8 cellular contexts compared by ENCODE assay signal in genomic region chr21:43975469-43976098, GRCh38. TPM values are rescaled to one million over a fixed set of nuclear protein-coding genes. Genes with fewer than 3 reads are reported as not detected.
A peak's percentile ranks its signal among the peaks of the same experiment; 100 is the strongest.
DNase-seq lines count a peak whose midpoint lies in the region; ATAC-seq, FAIRE-seq and TF ChIP-seq lines count a peak whose summit lies in the region.

No MANE protein-coding gene starts in this region.

- POLR2A ChIA-PET in H1 (lab: Charles Lee; ENCODE audit: partially characterized antibody) = interaction anchor here (0.7 to 1.0 kb wide), 3 partner anchors 155 to 167 kb away, joined by 3 read pairs; no protein-coding TSS in a partner anchor

- H3K9ac ChIP-seq in H1 (replicated peaks in 1 of 4; ENCODE audit: extremely low read depth in 1 of 4, low read depth in 3 of 4, low read length in 3 of 4) (no peak overlapping the region), mesendoderm (ENCODE audit: low read length) (no peak overlapping the region)

- peak; percentile 89 to 90 for TF ChIP-seq RAD21 in H1 (IDR thresholded peaks at IDR 0.05 in 1 of 2, conservative IDR thresholded peaks at IDR 0.05 in 1 of 2; ENCODE audit: low read depth in 2 of 2, low read length in 2 of 2)

- H4K91ac ChIP-seq in H1 (replicated peaks; ENCODE audit: insufficient read length, low read length) = peak overlapping the region; percentile 62

- CTCF ChIA-PET in H1 (lab: Charles Lee; ENCODE audit: partially characterized antibody) = interaction anchor here (0.6 to 3.6 kb wide), 43 partner anchors 10 to 1154 kb away, joined by 3 to 35 read pairs (median 4); no protein-coding TSS in a partner anchor

- FAIRE-seq in H1 (lab: Jason Lieb, UNC) = no peak

- H3K27me3 ChIP-seq in H1 (replicated peaks in 1 of 4; ENCODE audit: control insufficient read depth in 3 of 4, extremely low read depth in 1 of 4, insufficient read depth in 3 of 4, low read length in 3 of 4) (no peaks in the 10 kb centered on the region), mesendoderm (ENCODE audit: insufficient read depth, low read length, poor library complexity) (no peaks in the 10 kb centered on the region)

- H3K36me3 ChIP-seq in H1 (ENCODE audit: control insufficient read depth in 2 of 4, insufficient read depth in 4 of 4, low read length in 3 of 4) (no peaks in the 10 kb centered on the region), mesendoderm (ENCODE audit: control insufficient read depth, insufficient read depth, low read length) (no peaks in the 10 kb centered on the region)

- ATAC-seq in HG02759 (IDR thresholded peaks at IDR 0.05; ENCODE audit: unreplicated experiment) = peak; percentile 56
- ATAC-seq in GM19467 (IDR thresholded peaks at IDR 0.05; ENCODE audit: unreplicated experiment) = no peak

- H3K23ac ChIP-seq in H1 (ENCODE audit: insufficient read length) (no peak overlapping the region), mesendoderm (ENCODE audit: low read length) (peak overlapping the region; percentile 38)

- H3K27ac ChIP-seq in H1 (ENCODE audit: low read depth, low read length) (no peak overlapping the region), mesendoderm (ENCODE audit: low read depth, low read length) (no peak overlapping the region)

- H2BK15ac ChIP-seq in H1 (ENCODE audit: low read length) (peak overlapping the region; percentile 84; the same call in 1 of the 2 replicates), mesendoderm (replicated peaks; ENCODE audit: low read depth) (no peak overlapping the region)

- H4K5ac ChIP-seq in H1 (ENCODE audit: insufficient read length, low read depth, low read length) = no peak overlapping the region
- H4K5ac ChIP-seq in mesendoderm (ENCODE audit: low read length) = no peak overlapping the region

- H3K4me3 ChIP-seq in H1 (ENCODE audit: extremely low read depth in 1 of 4, insufficient read depth in 2 of 4, low read depth in 3 of 4, low read length in 4 of 4) = peak overlapping the region in 2 of 4 experiments; percentile 11 to 56; a peak in 4 of 8 replicates
- no peak overlapping the region for H3K4me3 ChIP-seq in mesendoderm (ENCODE audit: low read length)

- H3K18ac ChIP-seq in H1 (ENCODE audit: extremely low read depth, low read length) = no peak overlapping the region; the same call in none of the 2 replicates
- no peak overlapping the region for H3K18ac ChIP-seq in mesendoderm (ENCODE audit: low read length)

- peak overlapping the region; percentile 0 to 79; a peak in 3 of 4 replicates for H3K4me2 ChIP-seq in H1 (ENCODE audit: insufficient read depth in 1 of 2, low read depth in 2 of 2, low read length in 2 of 2)
- H3K4me2 ChIP-seq in mesendoderm (ENCODE audit: low read length) = no peak overlapping the region

- 0 out of 2 replicates have a peak overlapping the region, but pooled peaks have one; percentile 52 for H2BK12ac ChIP-seq in H1 (ENCODE audit: low read depth, low read length)

- peaks cover 0 to 6% of the 10 kb centered on the region in 2 experiments for H4K20me1 ChIP-seq in H1 (replicated peaks in 1 of 2; ENCODE audit: control insufficient read depth in 1 of 2, insufficient read depth in 2 of 2, low read length in 2 of 2)

- TF ChIP-seq POLR2A in H1 (IDR thresholded peaks at IDR 0.05; ENCODE audit: control extremely low read depth in 1 of 2, low read depth in 2 of 2, low read length in 2 of 2) = no peak

- H3K23me2 ChIP-seq in H1 (ENCODE audit: low read depth, low read length) = peaks cover 7% of the 10 kb centered on the region; the same call in 1 of the 2 replicates

- H3K79me1 ChIP-seq in H1 (ENCODE audit: low read depth, low read length) (no peaks in the 10 kb centered on the region), mesendoderm (ENCODE audit: low read length) (no peaks in the 10 kb centered on the region)

- 17% methylated on average over 23 of the region's 24 CpGs; no CpG with 5 or more reads in 1 of the 2 experiments for WGBS in H1 (ENCODE audit: extremely low coverage in 1 of 2, insufficient coverage in 1 of 2, insufficient read length in 1 of 2, insufficient replicate concordance in 2 of 2, low coverage in 1 of 2, low lambda C conversion rate in 2 of 2, missing lambda C conversion rate in 1 of 2), 2 experiments
- WGBS in mesendoderm (ENCODE audit: extremely low coverage, insufficient coverage, low lambda C conversion rate) = no CpG with 5 or more reads among the region's 24 CpGs

- DNase-seq in CMK (ENCODE audit: low read depth) = peak; percentile 70
- DNase-seq in NCI-H748 (lab: John Stamatoyannopoulos, UW; ENCODE audit: unreplicated experiment) = peak; percentile 56
- DNase-seq in activated CD8-positive, alpha-beta memory T cell treated with anti-CD3 and anti-CD28 coated beads for 1 hour (ENCODE audit: extremely low read depth in 1 of 2, low read depth in 1 of 2) = peak; percentile 59 to 73
- peak in 1 of 2 experiments; percentile 94 for DNase-seq in H1 (ENCODE audit: low read depth in 1 of 2, low spot score in 2 of 2)
- DNase-seq in mesendoderm = peak; percentile 64
- peak; percentile 55 to 62 for DNase-seq in stimulated activated CD8-positive, alpha-beta memory T cell treated with anti-CD3 and anti-CD28 coated beads, Interleukin-2, amount 100 ng/mL, for 1 hour (ENCODE audit: low read depth in 2 of 2)

- H3K4me1 ChIP-seq in H1 (replicated peaks in 1 of 4; ENCODE audit: control insufficient read depth in 3 of 4, insufficient read depth in 4 of 4, low read length in 3 of 4) (no peaks in the 10 kb centered on the region; a peak in 1 of 7 replicates), mesendoderm (ENCODE audit: control insufficient read depth, low read depth, low read length) (no peaks in the 10 kb centered on the region)

- 0 out of 2 replicates have a peak overlapping the region, but pooled peaks have one; percentile 34 for H2BK20ac ChIP-seq in H1 (ENCODE audit: low read length)

- no peak overlapping the region for H3K14ac ChIP-seq in H1 (ENCODE audit: insufficient read length)

- 0 out of 2 replicates have a peak overlapping the region, but pooled peaks have one; percentile 8 for H2BK5ac ChIP-seq in H1 (ENCODE audit: low read depth, low read length)
- H2BK5ac ChIP-seq in mesendoderm (ENCODE audit: low read length) = no peak overlapping the region

- no peak overlapping the region for H3K56ac ChIP-seq in H1 (replicated peaks; ENCODE audit: insufficient read length, low read depth, low read length)
- H3K56ac ChIP-seq in mesendoderm (ENCODE audit: low read length) = peak overlapping the region; percentile 37

- H2BK120ac ChIP-seq in H1 (replicated peaks; ENCODE audit: low read depth, low read length) = no peak overlapping the region
- no peak overlapping the region for H2BK120ac ChIP-seq in mesendoderm (ENCODE audit: low read depth, low read length)

- H3K79me2 ChIP-seq in H1 (ENCODE audit: control insufficient read depth in 1 of 2, insufficient read depth in 2 of 2, low read length in 2 of 2) (no peaks in the 10 kb centered on the region), mesendoderm (ENCODE audit: control insufficient read depth, insufficient read depth, low read length) (no peaks in the 10 kb centered on the region)

- no peak for TF ChIP-seq EP300 in H1 (IDR thresholded peaks at IDR 0.05; ENCODE audit: borderline replicate concordance in 1 of 2, low read depth in 2 of 2, low read length in 2 of 2)

- H2AK5ac ChIP-seq in H1 (ENCODE audit: low read depth, low read length) = 0 out of 2 replicates have a peak overlapping the region, but pooled peaks have one; percentile 40
- no peak overlapping the region for H2AK5ac ChIP-seq in mesendoderm (ENCODE audit: low read length)

- H2AFZ ChIP-seq in H1 (ENCODE audit: low read length) = 0 out of 2 replicates have a peak overlapping the region, but pooled peaks have one; percentile 76

- peak; percentile 85 to 93 (median 87) for TF ChIP-seq CTCF in H1 (IDR thresholded peaks at IDR 0.05; ENCODE audit: control extremely low read depth in 1 of 3, insufficient read depth in 1 of 3, low read depth in 1 of 3, low read length in 3 of 3)

- H4K8ac ChIP-seq in H1 (ENCODE audit: extremely low read depth, insufficient read depth, low read length) (peak overlapping the region; percentile 36), mesendoderm (ENCODE audit: low read depth, low read length) (no peak overlapping the region)

- no peaks in the 10 kb centered on the region for H3K9me3 ChIP-seq in H1 (ENCODE audit: insufficient read depth in 2 of 2, low read depth in 1 of 2, low read length in 1 of 2)

- no peak overlapping the region for H3K4ac ChIP-seq in H1 (replicated peaks; ENCODE audit: insufficient read length, low read depth, low read length)
- no peak overlapping the region for H3K4ac ChIP-seq in mesendoderm (ENCODE audit: low read depth, low read length)

TF ChIP-seq in H1, 55 proteins besides CTCF, POLR2A, EP300 and RAD21:
- peak; percentile 45 for TF ChIP-seq ASH2L (IDR thresholded peaks at IDR 0.05; ENCODE audit: low read length)
- no peak for TF ChIP-seq PHF8 (conservative IDR thresholded peaks at IDR 0.05; ENCODE audit: low read depth, low read length)
- no peak for TF ChIP-seq RFX5 (IDR thresholded peaks at IDR 0.05; ENCODE audit: borderline replicate concordance, low read depth, low read length)
- TF ChIP-seq ATF3 (IDR thresholded peaks at IDR 0.05; ENCODE audit: insufficient read depth, low read depth, low read length) = 0 out of 2 replicates have a peak, but pooled peaks have one; percentile 13
- no peak for TF ChIP-seq BCL11A (IDR thresholded peaks at IDR 0.05; ENCODE audit: low read depth in 2 of 2, low read length in 2 of 2)
- TF ChIP-seq RNF2 (IDR thresholded peaks at IDR 0.05; ENCODE audit: borderline replicate concordance, low read depth, low read length, missing control alignments, poor library complexity, severe bottlenecking) = no peak
- TF ChIP-seq SUZ12 (IDR thresholded peaks at IDR 0.05; ENCODE audit: low read length) = no peak
- TF ChIP-seq HDAC2 (IDR thresholded peaks at IDR 0.05; ENCODE audit: borderline replicate concordance in 1 of 2, low read depth in 2 of 2, low read length in 2 of 2) = no peak
- TF ChIP-seq CEBPB (IDR thresholded peaks at IDR 0.05; ENCODE audit: low read depth, low read length) = no peak

RNA-seq across cellular contexts. Expression of gene TRAPPC10, which starts 36.5 kb away (rescaled TPM):
- total RNA-seq in H1 (2021; fragmentation: NEBNext Ultra II Directional; extraction: Animal tissue kit (Norgen Biotek cat#: 25700)) = 29.8 and 31.0 TPM in 2 replicates
- polyA plus RNA-seq in H1 (2011; rRNA removed) = 18.5 and 22.7 TPM in 2 replicates
- 18.0 TPM for polyA plus RNA-seq in H1 (2011; cell fraction: cytosol; rRNA removed)
- polyA plus RNA-seq in H1 (2011; cell fraction: nucleus; rRNA removed) = 51.7 TPM
- 16.4 to 22.2 TPM (median 19.2 TPM) in 4 replicates for polyA plus RNA-seq in H1 (2012, experiment 1 of 2)
- 4.7 TPM for polyA plus RNA-seq in H1 (2012, experiment 2 of 2)
- 14.6 TPM for polyA plus RNA-seq in H1 (2013, experiment 1 of 2)
- 15.8 TPM for polyA plus RNA-seq in H1 (2013, experiment 2 of 2)
- 35.8 and 36.3 TPM in 2 replicates for polyA minus RNA-seq in H1 (2011; rRNA and poly(A)+ RNA removed)
- polyA minus RNA-seq in H1 (2011; cell fraction: cytosol; rRNA and poly(A)+ RNA removed) = 17.6 TPM
- 42.6 TPM for polyA minus RNA-seq in H1 (2011; cell fraction: nucleus; rRNA and poly(A)+ RNA removed)
- 21.4 TPM for polyA plus RNA-seq in mesendoderm (2013, experiment 1 of 2)
- polyA plus RNA-seq in mesendoderm (2013, experiment 2 of 2) = 19.9 TPM
